Comparison of ENCODE assay signal across 28 cellular contexts in the genomic region with DNA sequence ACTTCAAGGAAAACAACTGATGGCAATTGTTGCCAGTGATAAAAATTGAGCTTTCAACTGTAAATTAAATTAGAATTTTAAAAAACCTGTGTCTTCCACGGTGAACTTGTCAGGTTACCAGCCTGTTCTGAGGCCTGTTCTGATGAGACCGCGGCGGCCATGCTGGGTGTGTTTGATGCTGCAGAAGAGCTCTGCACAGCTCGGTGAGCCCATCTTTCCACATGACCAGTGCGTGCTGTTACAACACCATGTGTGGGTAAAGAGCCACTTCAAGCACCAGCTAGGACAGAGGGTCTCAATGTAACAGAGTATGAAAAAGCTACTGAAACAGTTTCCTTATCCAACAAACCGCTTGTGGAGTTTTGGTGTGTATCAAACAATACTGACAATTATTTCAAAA. TPM values are rescaled to one million over a fixed set of nuclear protein-coding genes. Genes with fewer than 3 reads are reported as not detected.
A peak's percentile ranks its signal among the peaks of the same experiment; 100 is the strongest.
DNase-seq lines count a peak whose midpoint lies in the region; ATAC-seq, FAIRE-seq and TF ChIP-seq lines count a peak whose summit lies in the region.
"Had no signal": no experiment of that assay in that cellular context is flagged by ENCODE, and none has a peak within 500 bp of the region (broad histone marks: within the 10 kb centered on the region; RNA-seq: fewer than 3 reads in every experiment).

No MANE protein-coding gene starts in this region.

- H3K9me3 Mint-ChIP-seq in activated naive CD8-positive, alpha-beta T cell treated with anti-CD3 and anti-CD28 coated beads, Interleukin-2, amount 10 ng/mL, durations not matched to agents 7 days and 5 days, result no peaks in the 10 kb centered on the region
- no peaks in the 10 kb centered on the region for H3K9me3 Mint-ChIP-seq in activated naive CD8-positive, alpha-beta T cell treated with anti-CD3 and anti-CD28 coated beads for 36 hours
- H3K9me3 Mint-ChIP-seq: CD4-positive, alpha-beta T cell; CD8-positive, alpha-beta memory T cell had no signal

- H3K4me2 ChIP-seq in endothelial cell of umbilical vein (ENCODE audit: insufficient read depth, low read length), result no peak overlapping the region
- H3K4me2 ChIP-seq: A549; BLaER1 treated with 17β-estradiol and CSF1 and Interleukin-3, amounts not matched to agents 10 nM and 100 nM had no signal

- H3K27ac ChIP-seq in WERI-Rb-1 (peak overlapping the region; percentile 19; the same call in 1 of the 2 replicates), endothelial cell of umbilical vein (ENCODE audit: insufficient read depth, low read depth, low read length) (no peak overlapping the region), thyroid gland (no peak overlapping the region), heart left ventricle (no peak overlapping the region)
- H3K27ac ChIP-seq: A549; BLaER1 treated with 17β-estradiol and CSF1 and Interleukin-3, amounts not matched to agents 10 nM and 100 nM; GM23248 had no signal

- H4K20me1 ChIP-seq in endothelial cell of umbilical vein (replicated peaks; ENCODE audit: control insufficient read depth, extremely low read depth, insufficient read depth, low read length), result no peaks in the 10 kb centered on the region

- H3K27me3 ChIP-seq in WERI-Rb-1 (ENCODE audit: insufficient read depth, low read depth, severe bottlenecking) (no peaks in the 10 kb centered on the region), endothelial cell of umbilical vein (ENCODE audit: control insufficient read depth in 2 of 2, insufficient read depth in 2 of 2, low read length in 2 of 2) (no peaks in the 10 kb centered on the region), thyroid gland (no peaks in the 10 kb centered on the region), heart left ventricle (no peaks in the 10 kb centered on the region)
- H3K27me3 ChIP-seq: BE2C; BLaER1 treated with 17β-estradiol and CSF1 and Interleukin-3, amounts not matched to agents 10 nM and 100 nM had no signal

- TF ChIP-seq POLR2A in endothelial cell of umbilical vein (IDR thresholded peaks at IDR 0.05; ENCODE audit: low read depth, low read length) (no peak), thyroid gland (IDR thresholded peaks at IDR 0.05) (no peak), heart left ventricle (IDR thresholded peaks at IDR 0.05) (no peak)

- H3K9me3 ChIP-seq in WERI-Rb-1 (ENCODE audit: severe bottlenecking), result peaks cover 2% of the 10 kb centered on the region
- no peaks in the 10 kb centered on the region for H3K9me3 ChIP-seq in endothelial cell of umbilical vein (replicated peaks; ENCODE audit: control insufficient read depth, insufficient read depth, low read length)
- no peaks in the 10 kb centered on the region for H3K9me3 ChIP-seq in thyroid gland
- no peaks in the 10 kb centered on the region for H3K9me3 ChIP-seq in heart left ventricle
- H3K9me3 ChIP-seq: A549; BE2C; BLaER1 treated with 17β-estradiol and CSF1 and Interleukin-3, amounts not matched to agents 10 nM and 100 nM had no signal

- peak; percentile 11 for DNase-seq in activated naive CD8-positive, alpha-beta T cell treated with anti-CD3 and anti-CD28 coated beads, Interleukin-2, amount 10 ng/mL, durations not matched to agents 7 days and 5 days
- DNase-seq in activated naive CD8-positive, alpha-beta T cell treated with anti-CD3 and anti-CD28 coated beads for 36 hours, result no peak
- DNase-seq in WERI-Rb-1 (no peak), endothelial cell of umbilical vein (ENCODE audit: low read depth, low spot score) (no peak), thyroid gland (peak; percentile 55 to 61), heart left ventricle (no peak), GM19238 (ENCODE audit: insufficient read length, low spot score) (no peak)
- no peak for DNase-seq in stimulated activated CD4-positive, alpha-beta T cell treated with anti-CD3 and anti-CD28 coated beads, Interleukin-1b, Interleukin-23, amount 100 ng/mL, for 48 hours
- DNase-seq: 8988T; ACHN; AML-193; BE2C; CD4-positive, alpha-beta T cell; CD8-positive, alpha-beta memory T cell; DMS 273 treated with DMSO at 0.1 percent for 48 hours; DMS79; EL; GDM1; GM23248; H7; HCEC 1CT had no signal

- dilution Hi-C loops in endothelial cell of umbilical vein (cut with MboI; ENCODE audit: extremely low pct_ligation_motif_present, low sequenced_read_pairs), result no loop called here

- 43 to 46% methylated on average over 7 of the region's 7 CpGs for WGBS in thyroid gland, 2 donors
- WGBS in heart left ventricle, 4 donors, result 89 to 96% (median 93%) methylated on average over 7 of the region's 7 CpGs

- H3K9ac ChIP-seq in endothelial cell of umbilical vein (replicated peaks; ENCODE audit: extremely low read depth, insufficient read depth, low read length), result no peak overlapping the region
- H3K9ac ChIP-seq: BLaER1 treated with 17β-estradiol and CSF1 and Interleukin-3, amounts not matched to agents 10 nM and 100 nM; GM23248 had no signal

- BruUV-seq in endothelial cell of umbilical vein (replicated peaks; lab: Mats Ljungman, UMichigan), result no TSS peak

- H3K36me3 Mint-ChIP-seq in activated naive CD8-positive, alpha-beta T cell treated with anti-CD3 and anti-CD28 coated beads, Interleukin-2, amount 10 ng/mL, durations not matched to agents 7 days and 5 days, result peaks cover 5% of the 10 kb centered on the region
- peaks cover 4% of the 10 kb centered on the region for H3K36me3 Mint-ChIP-seq in activated naive CD8-positive, alpha-beta T cell treated with anti-CD3 and anti-CD28 coated beads for 36 hours

- H3K27me3 Mint-ChIP-seq in activated naive CD8-positive, alpha-beta T cell treated with anti-CD3 and anti-CD28 coated beads, Interleukin-2, amount 10 ng/mL, durations not matched to agents 7 days and 5 days, result peaks cover 2% of the 10 kb centered on the region
- H3K27me3 Mint-ChIP-seq in activated naive CD8-positive, alpha-beta T cell treated with anti-CD3 and anti-CD28 coated beads for 36 hours, result no peaks in the 10 kb centered on the region
- H3K27me3 Mint-ChIP-seq: CD4-positive, alpha-beta T cell had no signal

- no peak overlapping the region for H2AFZ ChIP-seq in endothelial cell of umbilical vein (ENCODE audit: low read depth, low read length)
- H2AFZ ChIP-seq: GM23248 had no signal

- H3K27ac Mint-ChIP-seq in activated naive CD8-positive, alpha-beta T cell treated with anti-CD3 and anti-CD28 coated beads, Interleukin-2, amount 10 ng/mL, durations not matched to agents 7 days and 5 days, result no peak overlapping the region
- H3K27ac Mint-ChIP-seq in activated naive CD8-positive, alpha-beta T cell treated with anti-CD3 and anti-CD28 coated beads for 36 hours, result no peak overlapping the region
- H3K27ac Mint-ChIP-seq: CD14-positive monocyte had no signal

- peaks cover 48% of the 10 kb centered on the region for H3K79me2 ChIP-seq in endothelial cell of umbilical vein (ENCODE audit: control insufficient read depth, insufficient read depth, low read length)

- no peaks in the 10 kb centered on the region for H3K9me1 ChIP-seq in endothelial cell of umbilical vein (replicated peaks; ENCODE audit: control insufficient read depth, extremely low read depth, insufficient read depth, low read length)

- POLR2A ChIA-PET in activated naive CD8-positive, alpha-beta T cell treated with anti-CD3 and anti-CD28 coated beads, Interleukin-2, amount 10 ng/mL, durations not matched to agents 7 days and 5 days (lab: Charles Lee), result no interaction called here
- POLR2A ChIA-PET in endothelial cell of umbilical vein (lab: Charles Lee), result no interaction called here

- FAIRE-seq in endothelial cell of umbilical vein (lab: Jason Lieb, UNC), result peak; percentile 43
- FAIRE-seq: A549, D721Med, GM12891, GM18507, H1 had no signal

- no peak overlapping the region for H3K4me3 Mint-ChIP-seq in activated naive CD8-positive, alpha-beta T cell treated with anti-CD3 and anti-CD28 coated beads, Interleukin-2, amount 10 ng/mL, durations not matched to agents 7 days and 5 days
- H3K4me3 Mint-ChIP-seq in activated naive CD8-positive, alpha-beta T cell treated with anti-CD3 and anti-CD28 coated beads for 36 hours, result no peak overlapping the region
- H3K4me3 Mint-ChIP-seq: CD14-positive monocyte; CD4-positive, alpha-beta T cell; CD8-positive, alpha-beta memory T cell had no signal

- H3K36me3 ChIP-seq in WERI-Rb-1, result no peaks in the 10 kb centered on the region
- H3K36me3 ChIP-seq in endothelial cell of umbilical vein (ENCODE audit: control insufficient read depth in 2 of 2, extremely low read depth in 1 of 2, insufficient read depth in 2 of 2, low read length in 2 of 2), result no peaks in the 10 kb centered on the region
- H3K36me3 ChIP-seq in thyroid gland, result no peaks in the 10 kb centered on the region
- H3K36me3 ChIP-seq in heart left ventricle, result no peaks in the 10 kb centered on the region
- H3K36me3 ChIP-seq: BE2C; BLaER1 treated with 17β-estradiol and CSF1 and Interleukin-3, amounts not matched to agents 10 nM and 100 nM had no signal

- CTCF ChIA-PET in endothelial cell of umbilical vein (lab: Charles Lee), result no interaction called here

- H3K4me3 ChIP-seq in WERI-Rb-1 (ENCODE audit: low read depth, low read length), result no peak overlapping the region
- H3K4me3 ChIP-seq in endothelial cell of umbilical vein (replicated peaks in 1 of 3; ENCODE audit: insufficient read depth in 1 of 3, low read depth in 1 of 3, low read length in 3 of 3), result no peak overlapping the region
- H3K4me3 ChIP-seq in thyroid gland (replicated peaks in 1 of 3), result no peak overlapping the region
- no peak overlapping the region for H3K4me3 ChIP-seq in heart left ventricle
- H3K4me3 ChIP-seq: A549; BLaER1 treated with 17β-estradiol and CSF1 and Interleukin-3, amounts not matched to agents 10 nM and 100 nM; GM23248 had no signal

- intact Hi-C loops in endothelial cell of umbilical vein (cut with micrococcal nuclease) (no loop called here), thyroid gland (cut with DNase I) (no loop called here), heart left ventricle (cut with DNase I) (no loop called here)

- H3K4me1 Mint-ChIP-seq in activated naive CD8-positive, alpha-beta T cell treated with anti-CD3 and anti-CD28 coated beads, Interleukin-2, amount 10 ng/mL, durations not matched to agents 7 days and 5 days, result peaks cover 48% of the 10 kb centered on the region
- H3K4me1 Mint-ChIP-seq in activated naive CD8-positive, alpha-beta T cell treated with anti-CD3 and anti-CD28 coated beads for 36 hours, result peaks cover 67% of the 10 kb centered on the region

- no peak for ATAC-seq in activated naive CD8-positive, alpha-beta T cell treated with anti-CD3 and anti-CD28 coated beads, Interleukin-2, amount 10 ng/mL, durations not matched to agents 7 days and 5 days (ENCODE audit: low read depth)
- no peak for ATAC-seq in heart left ventricle
- ATAC-seq: A549 had no signal

- TF ChIP-seq CTCF in WERI-Rb-1 (IDR thresholded peaks at IDR 0.05; ENCODE audit: low read depth, low read length) (no peak), endothelial cell of umbilical vein (IDR thresholded peaks at IDR 0.05; ENCODE audit: extremely low read depth in 1 of 2, insufficient read depth in 1 of 2, low read depth in 1 of 2, low read length in 2 of 2) (no peak), thyroid gland (IDR thresholded peaks at IDR 0.05) (no peak), heart left ventricle (IDR thresholded peaks at IDR 0.05) (no peak)

- H3K4me1 ChIP-seq in endothelial cell of umbilical vein (ENCODE audit: control insufficient read depth, extremely low read depth, insufficient read depth, low read length) (no peaks in the 10 kb centered on the region), thyroid gland (no peaks in the 10 kb centered on the region), heart left ventricle (peaks cover 0 to 6% (median 0%) of the 10 kb centered on the region in 12 donors)
- H3K4me1 ChIP-seq: BE2C had no signal

RNA-seq across cellular contexts. Expression of gene RPTOR, which starts 48.5 kb away (rescaled TPM):
- total RNA-seq in activated naive CD8-positive, alpha-beta T cell treated with anti-CD3 and anti-CD28 coated beads, Interleukin-2, amount 10 ng/mL, durations not matched to agents 7 days and 5 days, result 10 to 100 TPM; 43.2 to 43.8 TPM
- 10 to 100 TPM; 43.6 to 47.2 TPM for total RNA-seq in activated naive CD8-positive, alpha-beta T cell treated with anti-CD3 and anti-CD28 coated beads for 36 hours
- total RNA-seq in endothelial cell of umbilical vein (37.0 and 41.8 TPM in 2 replicates), thyroid gland (10 to 100 TPM; 24.2 to 58.1 (median 34.5) TPM), heart left ventricle (10 to 100 TPM; 18.5 to 31.7 (median 27.1) TPM)
- polyA plus RNA-seq in endothelial cell of umbilical vein (10.7 and 11.5 TPM in 2 replicates), heart left ventricle (10 to 100 TPM; 14.7 to 16.7 TPM)
- polyA plus RNA-seq in endothelial cell of umbilical vein (2011; cell fraction: cytosol; rRNA removed), result 8.8 and 10.4 TPM in 2 replicates
- 23.5 and 24.7 TPM in 2 replicates for polyA plus RNA-seq in endothelial cell of umbilical vein (2011; cell fraction: nucleus; rRNA removed)
- 19.5 and 23.2 TPM in 2 replicates for polyA plus RNA-seq in endothelial cell of umbilical vein (2012)
- 27.7 and 39.0 TPM in 2 replicates for polyA minus RNA-seq in endothelial cell of umbilical vein
- 19.4 TPM for polyA minus RNA-seq in endothelial cell of umbilical vein (2011; cell fraction: cytosol; rRNA and poly(A)+ RNA removed)
- polyA minus RNA-seq in endothelial cell of umbilical vein (2011; cell fraction: nucleus; rRNA and poly(A)+ RNA removed), result 58.5 and 61.8 TPM in 2 replicates

Comparison
In these comparisons a context has a peak if more than half of its experiments do, and no peak if none do; other contexts are left out.
1. DNase-seq: peak in activated naive CD8-positive, alpha-beta T cell treated with anti-CD3 and anti-CD28 coated beads, Interleukin-2, amount 10 ng/mL, durations not matched to agents 7 days and 5 days (single experiment) and thyroid gland (2 of 2); none in activated naive CD8-positive, alpha-beta T cell treated with anti-CD3 and anti-CD28 coated beads for 36 hours (single experiment), WERI-Rb-1 (single experiment), endothelial cell of umbilical vein (single experiment), heart left ventricle (0 of 5), stimulated activated CD4-positive, alpha-beta T cell treated with anti-CD3 and anti-CD28 coated beads, Interleukin-1b, Interleukin-23, amount 100 ng/mL, for 48 hours (single experiment) and GM19238 (single experiment).